ENCODE assay signal across 17 cellular contexts in the genomic region with DNA sequence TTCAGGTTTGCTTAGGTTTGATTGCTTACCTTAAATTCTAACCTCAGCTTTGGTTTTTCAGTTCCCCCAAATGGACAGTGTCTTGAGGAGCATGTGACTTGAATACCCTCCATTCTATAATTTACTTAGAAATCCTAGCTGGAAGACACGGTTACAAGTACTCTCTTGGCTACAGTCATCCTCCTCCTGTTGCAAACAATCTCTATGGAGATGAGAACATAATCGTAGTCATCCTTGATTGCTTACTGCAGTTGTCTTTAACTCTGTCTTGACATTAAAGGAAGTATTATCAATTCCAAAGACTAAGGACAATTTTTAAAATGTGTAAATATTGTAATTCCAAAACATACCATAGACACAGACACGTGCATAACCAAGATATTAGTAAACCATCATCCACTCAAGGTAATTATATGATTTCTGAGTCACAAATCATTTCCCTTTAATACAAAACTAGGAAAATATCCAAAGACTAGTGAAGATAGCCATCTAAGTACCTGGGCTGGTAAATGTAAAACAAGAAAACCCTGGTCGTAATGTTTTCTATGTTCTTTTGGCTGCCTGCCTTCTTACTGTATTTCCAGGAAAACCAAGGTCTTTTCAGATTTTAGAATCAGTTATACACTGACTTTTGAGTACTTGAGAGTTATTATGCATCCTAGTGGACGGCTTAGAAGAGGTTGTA.
DNase-seq lines count a peak whose midpoint lies in the region; ATAC-seq and TF ChIP-seq lines count a peak whose summit lies in the region.
"Had no signal": no experiment of that assay in that cellular context is flagged by ENCODE, and none has a peak within 500 bp of the region (broad histone marks: within the 10 kb centered on the region; RNA-seq: fewer than 3 reads in every experiment).

No MANE protein-coding gene starts in this region.

- TF ChIP-seq CTCF in SK-N-SH (IDR thresholded peaks at IDR 0.05) (no peak), osteocyte (IDR thresholded peaks at IDR 0.05) (no peak)

- H3K9me2 ChIP-seq in SK-N-SH: no peaks in the 10 kb centered on the region

- H3K27me3 ChIP-seq in SK-N-SH (ENCODE audit: insufficient read depth): no peaks in the 10 kb centered on the region
- no peaks in the 10 kb centered on the region for H3K27me3 ChIP-seq in muscle layer of colon (ENCODE audit: control insufficient read depth in 1 of 2, insufficient read depth in 2 of 2, low read length in 2 of 2)
- H3K27me3 ChIP-seq: BLaER1 treated with 17β-estradiol and CSF1 and Interleukin-3, amounts not matched to agents 10 nM and 100 nM had no signal

- TF ChIP-seq EP300 in SK-N-SH (IDR thresholded peaks at IDR 0.05; ENCODE audit: borderline replicate concordance in 1 of 2, low read depth in 1 of 2, low read length in 1 of 2): no peak

- H3K4me1 ChIP-seq in SK-N-SH (ENCODE audit: control insufficient read depth in 1 of 2, insufficient read depth in 2 of 2, low read depth in 1 of 2, low read length in 1 of 2) (peaks cover 0 to 32% of the 10 kb centered on the region in 2 experiments; a peak in 2 of 4 replicates), muscle layer of colon (ENCODE audit: insufficient read depth, low read length) (peaks cover 23% of the 10 kb centered on the region)
- H3K4me1 ChIP-seq: A549, Caco-2 had no signal

- no peak for TF ChIP-seq RAD21 in SK-N-SH (IDR thresholded peaks at IDR 0.05; ENCODE audit: low read length)

- CTCF ChIA-PET in SK-N-SH (lab: Yijun Ruan, JAX): interaction anchor here (1.5 to 2.1 kb wide), 2 partner anchors 12 to 21 kb away, joined by 3 to 9 read pairs; no protein-coding TSS in a partner anchor

- no peaks in the 10 kb centered on the region for H3K9me3 Mint-ChIP-seq in osteocyte (ENCODE audit: unreplicated experiment)
- H3K9me3 Mint-ChIP-seq: CD4-positive, alpha-beta T cell; CD8-positive, alpha-beta T cell had no signal

- no peak overlapping the region for H3K4me2 ChIP-seq in SK-N-SH
- H3K4me2 ChIP-seq: A549 had no signal

- no peak for DNase-seq in SK-N-SH
- no peak for DNase-seq in NCI-H1417 treated with DMSO at 0.1 percent for 48 hours (lab: John Stamatoyannopoulos, UW)
- no peak for DNase-seq in osteocyte (ENCODE audit: extremely low spot score, unreplicated experiment)
- DNase-seq: AML-193; Caco-2; Calu3; CD4-positive, alpha-beta T cell; CD8-positive, alpha-beta T cell; DMS79 treated with DMSO at 0.1 percent for 48 hours; GF-D8 had no signal

- H3F3A ChIP-seq in SK-N-SH (replicated peaks; ENCODE audit: insufficient read depth): no peaks in the 10 kb centered on the region

- H3K4me3 Mint-ChIP-seq in osteocyte (ENCODE audit: unreplicated experiment): no peak overlapping the region
- H3K4me3 Mint-ChIP-seq: B cell; CD4-positive, alpha-beta T cell; CD8-positive, alpha-beta T cell had no signal

- no peaks in the 10 kb centered on the region for H4K20me1 ChIP-seq in SK-N-SH (ENCODE audit: insufficient read depth)
- H4K20me1 ChIP-seq: BLaER1 treated with 17β-estradiol and CSF1 and Interleukin-3, amounts not matched to agents 10 nM and 100 nM had no signal

- WGBS in SK-N-SH (ENCODE audit: low lambda C conversion rate): 30% methylated on average over 5 of the region's 5 CpGs

- H3K9ac ChIP-seq in SK-N-SH: no peak overlapping the region
- H3K9ac ChIP-seq in muscle layer of colon (ENCODE audit: low read length): no peak overlapping the region
- H3K9ac ChIP-seq: BLaER1 treated with 17β-estradiol and CSF1 and Interleukin-3, amounts not matched to agents 10 nM and 100 nM had no signal

- H3K4me1 Mint-ChIP-seq in osteocyte (ENCODE audit: unreplicated experiment): no peaks in the 10 kb centered on the region
- H3K4me1 Mint-ChIP-seq: B cell had no signal

- no peaks in the 10 kb centered on the region for H3K9me3 ChIP-seq in SK-N-SH
- no peaks in the 10 kb centered on the region for H3K9me3 ChIP-seq in muscle layer of colon (ENCODE audit: low read length)
- H3K9me3 ChIP-seq: A549; BLaER1 treated with 17β-estradiol and CSF1 and Interleukin-3, amounts not matched to agents 10 nM and 100 nM; Caco-2 had no signal

- no peak overlapping the region for H2AFZ ChIP-seq in SK-N-SH (ENCODE audit: low read depth)

- no peaks in the 10 kb centered on the region for H3K79me2 ChIP-seq in SK-N-SH (ENCODE audit: insufficient read depth)

- H3K27ac ChIP-seq in SK-N-SH (ENCODE audit: low read depth in 2 of 2, low read length in 1 of 2): peak overlapping the region in 1 of 2 experiments; percentile 25; a peak in 2 of 4 replicates
- peak overlapping the region; percentile 12 for H3K27ac ChIP-seq in muscle layer of colon (ENCODE audit: low read depth, low read length)
- H3K27ac ChIP-seq: 22Rv1; A549; BLaER1 treated with 17β-estradiol and CSF1 and Interleukin-3, amounts not matched to agents 10 nM and 100 nM; C4-2B had no signal

- ATAC-seq in SK-N-SH treated with all-trans-retinoic acid at 6 μM for 48 hours: peak; percentile 83
- ATAC-seq: A549; CD8-positive, alpha-beta T cell had no signal

- H3K27me3 Mint-ChIP-seq in osteocyte (ENCODE audit: unreplicated experiment): no peaks in the 10 kb centered on the region
- H3K27me3 Mint-ChIP-seq: B cell; CD4-positive, alpha-beta T cell had no signal

- no peak overlapping the region for H3K4me3 ChIP-seq in SK-N-SH (ENCODE audit: low read depth in 2 of 2, low read length in 1 of 2)
- H3K4me3 ChIP-seq in muscle layer of colon (ENCODE audit: low read depth in 1 of 2, low read length in 2 of 2): no peak overlapping the region
- H3K4me3 ChIP-seq: A549; BLaER1 treated with 17β-estradiol and CSF1 and Interleukin-3, amounts not matched to agents 10 nM and 100 nM had no signal

- H3K36me3 ChIP-seq in SK-N-SH (replicated peaks in 1 of 2; ENCODE audit: control insufficient read depth in 1 of 2, insufficient read depth in 2 of 2, low read length in 1 of 2) (no peaks in the 10 kb centered on the region), muscle layer of colon (ENCODE audit: insufficient read depth, low read length) (no peaks in the 10 kb centered on the region)
- H3K36me3 ChIP-seq: BLaER1 treated with 17β-estradiol and CSF1 and Interleukin-3, amounts not matched to agents 10 nM and 100 nM had no signal

- H3K27ac Mint-ChIP-seq in osteocyte (ENCODE audit: unreplicated experiment): no peak overlapping the region
- H3K27ac Mint-ChIP-seq: B cell; CD4-positive, alpha-beta T cell; CD8-positive, alpha-beta T cell had no signal

- POLR2A ChIA-PET in SK-N-SH (lab: Yijun Ruan, JAX): interaction anchor here (0.7 kb wide), 1 partner anchor 379 kb away, joined by 3 read pairs; no protein-coding TSS in a partner anchor

- H3K36me3 Mint-ChIP-seq in osteocyte (ENCODE audit: unreplicated experiment): no peaks in the 10 kb centered on the region
- H3K36me3 Mint-ChIP-seq: CD8-positive, alpha-beta T cell had no signal

TF ChIP-seq in SK-N-SH treated with all-trans-retinoic acid at 6 μM for 48 hours, 23 proteins besides CTCF, POLR2A, EP300 and RAD21 (continues in another document):
- TF ChIP-seq TOX (CRISPR knock-in tag; IDR thresholded peaks at IDR 0.05; ENCODE audit: borderline replicate concordance): peak; percentile 89
- TF ChIP-seq GLIS3 (CRISPR knock-in tag; IDR thresholded peaks at IDR 0.05): no peak
- no peak for TF ChIP-seq ZNF8 (CRISPR knock-in tag; IDR thresholded peaks at IDR 0.05)
- TF ChIP-seq, protein P1, sequence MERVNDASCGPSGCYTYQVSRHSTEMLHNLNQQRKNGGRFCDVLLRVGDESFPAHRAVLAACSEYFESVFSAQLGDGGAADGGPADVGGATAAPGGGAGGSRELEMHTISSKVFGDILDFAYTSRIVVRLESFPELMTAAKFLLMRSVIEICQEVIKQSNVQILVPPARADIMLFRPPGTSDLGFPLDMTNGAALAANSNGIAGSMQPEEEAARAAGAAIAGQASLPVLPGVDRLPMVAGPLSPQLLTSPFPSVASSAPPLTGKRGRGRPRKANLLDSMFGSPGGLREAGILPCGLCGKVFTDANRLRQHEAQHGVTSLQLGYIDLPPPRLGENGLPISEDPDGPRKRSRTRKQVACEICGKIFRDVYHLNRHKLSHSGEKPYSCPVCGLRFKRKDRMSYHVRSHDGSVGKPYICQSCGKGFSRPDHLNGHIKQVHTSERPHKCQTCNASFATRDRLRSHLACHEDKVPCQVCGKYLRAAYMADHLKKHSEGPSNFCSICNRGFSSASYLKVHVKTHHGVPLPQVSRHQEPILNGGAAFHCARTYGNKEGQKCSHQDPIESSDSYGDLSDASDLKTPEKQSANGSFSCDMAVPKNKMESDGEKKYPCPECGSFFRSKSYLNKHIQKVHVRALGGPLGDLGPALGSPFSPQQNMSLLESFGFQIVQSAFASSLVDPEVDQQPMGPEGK (CRISPR knock-in tag; IDR thresholded peaks at IDR 0.05; ENCODE audit: borderline replicate concordance): 0 out of 2 replicates have a peak, but pooled peaks have one; percentile 41

TF ChIP-seq in SK-N-SH, 30 proteins besides CTCF, POLR2A, EP300 and RAD21:
- no peak for TF ChIP-seq RXRA (IDR thresholded peaks at IDR 0.05; ENCODE audit: borderline replicate concordance, low read depth)
- TF ChIP-seq ELF1 (IDR thresholded peaks at IDR 0.05): no peak
- no peak for TF ChIP-seq RFX5 (IDR thresholded peaks at IDR 0.05; ENCODE audit: low read length)
- TF ChIP-seq POLR2AphosphoS5 (IDR thresholded peaks at IDR 0.05; ENCODE audit: low read depth, low read length): no peak
- TF ChIP-seq TAF1 (IDR thresholded peaks at IDR 0.05; ENCODE audit: borderline replicate concordance, low read depth, low read length): no peak
